Comparison of ENCODE assay signal across 1 cellular context in the genomic region with DNA sequence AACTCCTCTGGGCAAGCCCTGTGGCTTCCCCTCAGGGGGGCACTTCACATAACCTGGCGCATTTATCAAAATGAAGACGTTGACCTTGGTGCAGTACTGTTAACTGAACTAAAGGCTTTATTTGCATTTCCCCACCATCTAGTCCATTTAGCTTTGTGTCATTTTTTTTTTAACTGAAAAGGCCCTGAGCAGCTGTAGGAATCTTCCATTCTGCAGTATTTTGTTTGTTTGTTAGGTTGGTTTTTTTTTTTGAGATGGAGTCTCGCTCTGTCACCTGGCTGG.
A peak's percentile ranks its signal among the peaks of the same experiment; 100 is the strongest.
TF ChIP-seq lines count a peak whose summit lies in the region.

No MANE protein-coding gene starts in this region.

TF ChIP-seq in HepG2, 621 proteins besides CTCF, POLR2A, EP300 and RAD21 (continued from another document):
- TF ChIP-seq, protein P1, sequence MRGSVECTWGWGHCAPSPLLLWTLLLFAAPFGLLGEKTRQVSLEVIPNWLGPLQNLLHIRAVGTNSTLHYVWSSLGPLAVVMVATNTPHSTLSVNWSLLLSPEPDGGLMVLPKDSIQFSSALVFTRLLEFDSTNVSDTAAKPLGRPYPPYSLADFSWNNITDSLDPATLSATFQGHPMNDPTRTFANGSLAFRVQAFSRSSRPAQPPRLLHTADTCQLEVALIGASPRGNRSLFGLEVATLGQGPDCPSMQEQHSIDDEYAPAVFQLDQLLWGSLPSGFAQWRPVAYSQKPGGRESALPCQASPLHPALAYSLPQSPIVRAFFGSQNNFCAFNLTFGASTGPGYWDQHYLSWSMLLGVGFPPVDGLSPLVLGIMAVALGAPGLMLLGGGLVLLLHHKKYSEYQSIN (CRISPR knock-in tag; IDR thresholded peaks at IDR 0.05; ENCODE audit: borderline replicate concordance), result no peak
- no peak for TF ChIP-seq NR2F2 (IDR thresholded peaks at IDR 0.05; ENCODE audit: borderline replicate concordance, low read depth)
- TF ChIP-seq, protein P2, sequence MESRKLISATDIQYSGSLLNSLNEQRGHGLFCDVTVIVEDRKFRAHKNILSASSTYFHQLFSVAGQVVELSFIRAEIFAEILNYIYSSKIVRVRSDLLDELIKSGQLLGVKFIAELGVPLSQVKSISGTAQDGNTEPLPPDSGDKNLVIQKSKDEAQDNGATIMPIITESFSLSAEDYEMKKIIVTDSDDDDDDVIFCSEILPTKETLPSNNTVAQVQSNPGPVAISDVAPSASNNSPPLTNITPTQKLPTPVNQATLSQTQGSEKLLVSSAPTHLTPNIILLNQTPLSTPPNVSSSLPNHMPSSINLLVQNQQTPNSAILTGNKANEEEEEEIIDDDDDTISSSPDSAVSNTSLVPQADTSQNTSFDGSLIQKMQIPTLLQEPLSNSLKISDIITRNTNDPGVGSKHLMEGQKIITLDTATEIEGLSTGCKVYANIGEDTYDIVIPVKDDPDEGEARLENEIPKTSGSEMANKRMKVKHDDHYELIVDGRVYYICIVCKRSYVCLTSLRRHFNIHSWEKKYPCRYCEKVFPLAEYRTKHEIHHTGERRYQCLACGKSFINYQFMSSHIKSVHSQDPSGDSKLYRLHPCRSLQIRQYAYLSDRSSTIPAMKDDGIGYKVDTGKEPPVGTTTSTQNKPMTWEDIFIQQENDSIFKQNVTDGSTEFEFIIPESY (CRISPR knock-in tag; IDR thresholded peaks at IDR 0.05), result peak; percentile 94
- no peak for TF ChIP-seq SOX13 (IDR thresholded peaks at IDR 0.05)
- peak in 1 of 2 experiments; percentile 30; a peak in 1 of 4 replicates for TF ChIP-seq SOX13 (CRISPR knock-in tag; conservative IDR thresholded peaks at IDR 0.05 in 1 of 2, IDR thresholded peaks at IDR 0.05 in 1 of 2)
